1 cellular context compared by ENCODE assay signal in genomic region chr2:38613126-38613848, GRCh38.
TF ChIP-seq lines count a peak whose summit lies in the region.

No MANE protein-coding gene starts in this region.

TF ChIP-seq in K562, 482 proteins besides CTCF, POLR2A, EP300 and RAD21 (continued from another document):
- TF ChIP-seq, protein P1, sequence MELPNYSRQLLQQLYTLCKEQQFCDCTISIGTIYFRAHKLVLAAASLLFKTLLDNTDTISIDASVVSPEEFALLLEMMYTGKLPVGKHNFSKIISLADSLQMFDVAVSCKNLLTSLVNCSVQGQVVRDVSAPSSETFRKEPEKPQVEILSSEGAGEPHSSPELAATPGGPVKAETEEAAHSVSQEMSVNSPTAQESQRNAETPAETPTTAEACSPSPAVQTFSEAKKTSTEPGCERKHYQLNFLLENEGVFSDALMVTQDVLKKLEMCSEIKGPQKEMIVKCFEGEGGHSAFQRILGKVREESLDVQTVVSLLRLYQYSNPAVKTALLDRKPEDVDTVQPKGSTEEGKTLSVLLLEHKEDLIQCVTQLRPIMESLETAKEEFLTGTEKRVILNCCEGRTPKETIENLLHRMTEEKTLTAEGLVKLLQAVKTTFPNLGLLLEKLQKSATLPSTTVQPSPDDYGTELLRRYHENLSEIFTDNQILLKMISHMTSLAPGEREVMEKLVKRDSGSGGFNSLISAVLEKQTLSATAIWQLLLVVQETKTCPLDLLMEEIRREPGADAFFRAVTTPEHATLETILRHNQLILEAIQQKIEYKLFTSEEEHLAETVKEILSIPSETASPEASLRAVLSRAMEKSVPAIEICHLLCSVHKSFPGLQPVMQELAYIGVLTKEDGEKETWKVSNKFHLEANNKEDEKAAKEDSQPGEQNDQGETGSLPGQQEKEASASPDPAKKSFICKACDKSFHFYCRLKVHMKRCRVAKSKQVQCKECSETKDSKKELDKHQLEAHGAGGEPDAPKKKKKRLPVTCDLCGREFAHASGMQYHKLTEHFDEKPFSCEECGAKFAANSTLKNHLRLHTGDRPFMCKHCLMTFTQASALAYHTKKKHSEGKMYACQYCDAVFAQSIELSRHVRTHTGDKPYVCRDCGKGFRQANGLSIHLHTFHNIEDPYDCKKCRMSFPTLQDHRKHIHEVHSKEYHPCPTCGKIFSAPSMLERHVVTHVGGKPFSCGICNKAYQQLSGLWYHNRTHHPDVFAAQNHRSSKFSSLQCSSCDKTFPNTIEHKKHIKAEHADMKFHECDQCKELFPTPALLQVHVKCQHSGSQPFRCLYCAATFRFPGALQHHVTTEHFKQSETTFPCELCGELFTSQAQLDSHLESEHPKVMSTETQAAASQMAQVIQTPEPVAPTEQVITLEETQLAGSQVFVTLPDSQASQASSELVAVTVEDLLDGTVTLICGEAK (IDR thresholded peaks at IDR 0.05): no peak
- TF ChIP-seq, protein P1 (CRISPR knock-in tag; IDR thresholded peaks at IDR 0.05): no peak
- TF ChIP-seq NCOA4 (IDR thresholded peaks at IDR 0.05; ENCODE audit: partially characterized antibody) (no peak), ZBTB12 (CRISPR knock-in tag; IDR thresholded peaks at IDR 0.05) (no peak), CREBBP (IDR thresholded peaks at IDR 0.05; ENCODE audit: low read depth, low read length) (no peak), PRDM10 (IDR thresholded peaks at IDR 0.05; ENCODE audit: partially characterized antibody) (peak; percentile 23), ZNF354B (CRISPR knock-in tag; IDR thresholded peaks at IDR 0.05) (no peak), HDAC6 (IDR thresholded peaks at IDR 0.05; ENCODE audit: low read depth, low read length) (no peak), IRF2 (CRISPR knock-in tag; IDR thresholded peaks at IDR 0.05) (no peak), MAFK (IDR thresholded peaks at IDR 0.05; ENCODE audit: low read length) (0 out of 2 replicates have a peak, but pooled peaks have one; percentile 18)
- TF ChIP-seq, protein P2, sequence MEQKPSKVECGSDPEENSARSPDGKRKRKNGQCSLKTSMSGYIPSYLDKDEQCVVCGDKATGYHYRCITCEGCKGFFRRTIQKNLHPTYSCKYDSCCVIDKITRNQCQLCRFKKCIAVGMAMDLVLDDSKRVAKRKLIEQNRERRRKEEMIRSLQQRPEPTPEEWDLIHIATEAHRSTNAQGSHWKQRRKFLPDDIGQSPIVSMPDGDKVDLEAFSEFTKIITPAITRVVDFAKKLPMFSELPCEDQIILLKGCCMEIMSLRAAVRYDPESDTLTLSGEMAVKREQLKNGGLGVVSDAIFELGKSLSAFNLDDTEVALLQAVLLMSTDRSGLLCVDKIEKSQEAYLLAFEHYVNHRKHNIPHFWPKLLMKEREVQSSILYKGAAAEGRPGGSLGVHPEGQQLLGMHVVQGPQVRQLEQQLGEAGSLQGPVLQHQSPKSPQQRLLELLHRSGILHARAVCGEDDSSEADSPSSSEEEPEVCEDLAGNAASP (IDR thresholded peaks at IDR 0.05): no peak
